32 cellular contexts compared by ENCODE assay signal in genomic region chr12:31405021-31405420, GRCh38.
"Had no signal": no experiment of that assay in that cellular context is flagged by ENCODE, and none has a peak within 500 bp of the region (broad histone marks: within the 10 kb centered on the region; RNA-seq: fewer than 3 reads in every experiment).

No MANE protein-coding gene starts in this region.

- H3K27me3 Mint-ChIP-seq: activated CD4-positive, alpha-beta T cell treated with anti-CD3 and anti-CD28 coated beads, Interleukin-2, amount 10 ng/mL, durations not matched to agents 7 days and 5 days; activated naive CD4-positive, alpha-beta T cell treated with anti-CD3 and anti-CD28 coated beads, Interleukin-2, amount 50 U/mL, for 24 hours had no signal

- ATAC-seq: activated CD4-positive, alpha-beta T cell treated with anti-CD3 and anti-CD28 coated beads for 36 hours; activated CD4-positive, CD25-positive, alpha-beta regulatory T cell treated with anti-CD3 and anti-CD28 coated beads, Interleukin-2, amount 50 U/mL, for 24 hours; activated CD8-positive, alpha-beta T cell treated with anti-CD3 and anti-CD28 coated beads, Interleukin-2, amount 10 ng/mL, durations not matched to agents 7 days and 5 days; Panc1 had no signal

- H3K27ac ChIP-seq: ascending aorta, breast epithelium, SJCRH30, SK-N-MC had no signal

- H3K27me3 ChIP-seq: ascending aorta, breast epithelium, MG63, SJCRH30 had no signal

- H3K9me3 Mint-ChIP-seq: activated CD4-positive, alpha-beta T cell treated with anti-CD3 and anti-CD28 coated beads, Interleukin-2, amount 10 ng/mL, durations not matched to agents 7 days and 5 days; activated naive CD4-positive, alpha-beta T cell treated with anti-CD3 and anti-CD28 coated beads, Interleukin-2, amount 50 U/mL, for 24 hours; activated naive CD8-positive, alpha-beta T cell treated with anti-CD3 and anti-CD28 coated beads, Interleukin-2, amount 10 ng/mL, durations not matched to agents 7 days and 5 days; activated T-cell treated with anti-CD3 and anti-CD28 coated beads, Interleukin-2, amount 50 U/mL, for 24 hours; activated T-helper 2 cell treated with anti-CD3 and anti-CD28 coated beads, Interferon-gamma antibody, Interleukin-2, Interleukin-4, amounts not matched to agents 10 μg/mL and 5 μg/mL and 100 μg/mL, durations not matched to agents 14 hours and 24 hours and 36 hours; T-helper 1 cell treated with Interleukin-12 subunit alpha and Interleukin-12 subunit beta and Interleukin-4 antibody, amounts not matched to agents 30 μg/mL and 1 μg/mL, for 36 hours; T-helper 2 cell treated with Interferon-gamma antibody and Interleukin-4, amounts not matched to agents 5 μg/mL and 100 μg/mL, for 36 hours had no signal

- H3K4me1 ChIP-seq: ascending aorta, breast epithelium, SJCRH30 had no signal

- H3K36me3 Mint-ChIP-seq: activated naive CD4-positive, alpha-beta T cell treated with anti-CD3 and anti-CD28 coated beads, Interleukin-2, amount 50 U/mL, for 24 hours; activated naive CD8-positive, alpha-beta T cell treated with anti-CD3 and anti-CD28 coated beads, Interleukin-2, amount 10 ng/mL, durations not matched to agents 7 days and 5 days had no signal

- DNase-seq: activated CD4-positive, alpha-beta T cell treated with anti-CD3 and anti-CD28 coated beads for 36 hours; activated CD4-positive, alpha-beta T cell treated with anti-CD3 and anti-CD28 coated beads, Interleukin-2, amount 10 ng/mL, durations not matched to agents 7 days and 5 days; activated CD4-positive, alpha-beta T cell treated with anti-CD3 and anti-CD28 coated beads, Interleukin-2, amount 50 U/mL, for 48 hours; activated CD8-positive, alpha-beta T cell treated with anti-CD3 and anti-CD28 coated beads, Interleukin-2, amount 10 ng/mL, durations not matched to agents 7 days and 5 days; activated gamma-delta T cell; activated naive CD4-positive, alpha-beta T cell treated with Interleukin-2 at 50 U/mL for 16 hours; activated naive CD8-positive, alpha-beta T cell treated with anti-CD3 and anti-CD28 coated beads, Interleukin-2, amount 10 ng/mL, durations not matched to agents 7 days and 5 days; activated T-cell treated with anti-CD3 and anti-CD28 coated beads, Interleukin-2, amount 50 U/mL, for 24 hours; amygdala; Kasumi-1; MG63; NCI-H1092; NCI-H1436 treated with DMSO at 0.1 percent for 48 hours; NCI-H1694 treated with DMSO at 0.1 percent for 48 hours; NCI-H2029; NCI-H345; NCI-H510A; NCI-H526; NCI-H748 treated with DMSO at 0.1 percent for 48 hours; NK-92 treated with Interleukin-12 subunit alpha and Interleukin-12 subunit beta, amount 100 ng/mL, for 24 hours; SHP77; SJCRH30 had no signal

- FAIRE-seq: TTC549 had no signal

- H3K27ac Mint-ChIP-seq: activated CD4-positive, alpha-beta T cell treated with anti-CD3 and anti-CD28 coated beads for 36 hours; activated CD4-positive, alpha-beta T cell treated with anti-CD3 and anti-CD28 coated beads, Interleukin-2, amount 10 ng/mL, durations not matched to agents 7 days and 5 days; activated CD8-positive, alpha-beta T cell treated with anti-CD3 and anti-CD28 coated beads, Interleukin-2, amount 10 ng/mL, durations not matched to agents 7 days and 5 days; activated naive CD4-positive, alpha-beta T cell treated with anti-CD3 and anti-CD28 coated beads, Interleukin-2, amount 50 U/mL, for 24 hours; activated naive CD8-positive, alpha-beta T cell treated with anti-CD3 and anti-CD28 coated beads, Interleukin-2, amount 10 ng/mL, durations not matched to agents 7 days and 5 days; activated T-cell treated with anti-CD3 and anti-CD28 coated beads, Interleukin-2, amount 50 U/mL, for 24 hours; activated T-helper 2 cell treated with anti-CD3 and anti-CD28 coated beads, Interferon-gamma antibody, Interleukin-2, Interleukin-4, amounts not matched to agents 10 μg/mL and 5 μg/mL and 100 μg/mL, durations not matched to agents 14 hours and 24 hours and 36 hours; T-helper 1 cell treated with Interleukin-12 subunit alpha and Interleukin-12 subunit beta and Interleukin-4 antibody, amounts not matched to agents 30 μg/mL and 1 μg/mL, for 36 hours; T-helper 2 cell treated with Interferon-gamma antibody and Interleukin-4, amounts not matched to agents 5 μg/mL and 100 μg/mL, for 36 hours had no signal

- H3K4me3 Mint-ChIP-seq: activated CD4-positive, alpha-beta T cell treated with anti-CD3 and anti-CD28 coated beads for 36 hours; activated CD4-positive, alpha-beta T cell treated with anti-CD3 and anti-CD28 coated beads, Interleukin-2, amount 10 ng/mL, durations not matched to agents 7 days and 5 days; activated CD8-positive, alpha-beta T cell treated with anti-CD3 and anti-CD28 coated beads, Interleukin-2, amount 10 ng/mL, durations not matched to agents 7 days and 5 days; activated naive CD4-positive, alpha-beta T cell treated with anti-CD3 and anti-CD28 coated beads, Interleukin-2, amount 50 U/mL, for 24 hours; activated naive CD8-positive, alpha-beta T cell treated with anti-CD3 and anti-CD28 coated beads, Interleukin-2, amount 10 ng/mL, durations not matched to agents 7 days and 5 days; activated T-cell treated with anti-CD3 and anti-CD28 coated beads, Interleukin-2, amount 50 U/mL, for 24 hours; T-helper 1 cell treated with Interleukin-12 subunit alpha and Interleukin-12 subunit beta and Interleukin-4 antibody, amounts not matched to agents 30 μg/mL and 1 μg/mL, for 36 hours; T-helper 2 cell treated with Interferon-gamma antibody and Interleukin-4, amounts not matched to agents 5 μg/mL and 100 μg/mL, for 36 hours had no signal

- H3K4me3 ChIP-seq: ascending aorta, breast epithelium, MG63, SJCRH30, SK-N-MC had no signal

- H3K9me3 ChIP-seq: ascending aorta, breast epithelium, MG63, SJCRH30 had no signal

- H3K4me1 Mint-ChIP-seq: activated CD4-positive, alpha-beta T cell treated with anti-CD3 and anti-CD28 coated beads for 36 hours; activated naive CD4-positive, alpha-beta T cell treated with anti-CD3 and anti-CD28 coated beads, Interleukin-2, amount 50 U/mL, for 24 hours had no signal

- H3K36me3 ChIP-seq: breast epithelium, MG63 had no signal
